ENCODE assay signal across 8 cellular contexts in genomic region chr1:207826557-207827487, GRCh38.
A peak's percentile ranks its signal among the peaks of the same experiment; 100 is the strongest.
DNase-seq lines count a peak whose midpoint lies in the region; ATAC-seq and TF ChIP-seq lines count a peak whose summit lies in the region.

No MANE protein-coding gene starts in this region.

- peaks cover 93% of the 10 kb centered on the region for H3K4me1 ChIP-seq in CD4-positive, alpha-beta memory T cell (ENCODE audit: insufficient read depth, low read length)
- H3K4me1 ChIP-seq in neutrophil (ENCODE audit: control insufficient read depth in 1 of 2, insufficient read depth in 1 of 2, low read depth in 1 of 2, low read length in 1 of 2), result peaks cover 60 to 71% of the 10 kb centered on the region in 2 experiments

- peak overlapping the region; percentile 86 for H3K27ac ChIP-seq in CD4-positive, alpha-beta memory T cell (ENCODE audit: low read depth, low read length)
- H3K27ac ChIP-seq in neutrophil, result peak overlapping the region; percentile 97

- H3K36me3 ChIP-seq in CD4-positive, alpha-beta memory T cell (ENCODE audit: insufficient read depth, low read length), result no peaks in the 10 kb centered on the region
- no peaks in the 10 kb centered on the region for H3K36me3 ChIP-seq in neutrophil

- peak overlapping the region; percentile 81 to 98 (median 92) for H3K4me3 Mint-ChIP-seq in CD4-positive, alpha-beta memory T cell
- peak overlapping the region; percentile 80 to 85 for H3K4me3 Mint-ChIP-seq in effector memory CD8-positive, alpha-beta T cell

- peaks cover 2 to 4% of the 10 kb centered on the region in 2 donors for H3K27me3 Mint-ChIP-seq in CD4-positive, alpha-beta memory T cell
- H3K27me3 Mint-ChIP-seq in effector memory CD8-positive, alpha-beta T cell, result no peaks in the 10 kb centered on the region

- no peak for DNase-seq in CD4-positive, alpha-beta memory T cell
- DNase-seq in NB4 (ENCODE audit: low read depth) (peak; percentile 27), OCI-M2 (lab: John Stamatoyannopoulos, UW; ENCODE audit: unreplicated experiment) (no peak)
- DNase-seq in effector memory CD8-positive, alpha-beta T cell, result no peak
- no peak for DNase-seq in activated CD4-positive, CD25-positive, alpha-beta regulatory T cell (lab: John Stamatoyannopoulos, UW)

- CTCF ChIA-PET in CD4-positive, alpha-beta memory T cell (lab: Charles Lee; ENCODE audit: partially characterized antibody), result interaction anchor here (0.8 to 15.6 kb wide), 13 partner anchors 8 to 138 kb away, joined by 3 to 494 read pairs (median 7); no protein-coding TSS in a partner anchor

- TF ChIP-seq CTCF in NB4 (IDR thresholded peaks at IDR 0.05; ENCODE audit: low read depth, low read length), result no peak
- TF ChIP-seq CTCF in neutrophil (IDR thresholded peaks at IDR 0.05), result no peak

- peak overlapping the region; percentile 42 to 43 for H3K4me3 ChIP-seq in CD4-positive, alpha-beta memory T cell (ENCODE audit: low read length in 2 of 2)
- peak overlapping the region; percentile 60 for H3K4me3 ChIP-seq in NB4 (ENCODE audit: low read depth, low read length)
- H3K4me3 ChIP-seq in neutrophil (ENCODE audit: low read depth in 1 of 2, low read length in 1 of 2), result peak overlapping the region; percentile 50 to 78

- POLR2A ChIA-PET in CD4-positive, alpha-beta memory T cell (lab: Charles Lee; ENCODE audit: partially characterized antibody), result interaction anchor here (0.7 to 17.7 kb wide), 10 partner anchors 7 to 136 kb away, joined by 3 to 374 read pairs (median 5); no protein-coding TSS in a partner anchor

- intact Hi-C loops in CD4-positive, alpha-beta memory T cell (cut with micrococcal nuclease), result loop anchor here (1.0 to 10.0 kb wide), 4 partner anchors 37 to 418 kb away; partner anchors contain the start of gene PLXNA2

- peaks cover 8 to 26% of the 10 kb centered on the region in 2 donors for H3K36me3 Mint-ChIP-seq in CD4-positive, alpha-beta memory T cell
- H3K36me3 Mint-ChIP-seq in effector memory CD8-positive, alpha-beta T cell (ENCODE audit: insufficient read depth), result peaks cover 28% of the 10 kb centered on the region

- peaks cover 0 to 5% (median under 1%) of the 10 kb centered on the region in 8 donors for H3K9me3 Mint-ChIP-seq in CD4-positive, alpha-beta memory T cell
- peaks cover 0 to 2% of the 10 kb centered on the region in 2 donors for H3K9me3 Mint-ChIP-seq in effector memory CD8-positive, alpha-beta T cell

- H3K27ac Mint-ChIP-seq in CD4-positive, alpha-beta memory T cell, result peak overlapping the region; percentile 95 to 100 (median 99)
- peak overlapping the region; percentile 99 to 100 for H3K27ac Mint-ChIP-seq in effector memory CD8-positive, alpha-beta T cell

- no peak for ATAC-seq in effector memory CD8-positive, alpha-beta T cell (replicated peaks)
- no peak for ATAC-seq in HG02763 (IDR thresholded peaks at IDR 0.05; ENCODE audit: unreplicated experiment)
- no peak for ATAC-seq in GM21529 (IDR thresholded peaks at IDR 0.05; ENCODE audit: unreplicated experiment)

- H3K9me3 ChIP-seq in CD4-positive, alpha-beta memory T cell (ENCODE audit: control insufficient read depth in 1 of 2, low read length in 2 of 2), result no peaks in the 10 kb centered on the region
- H3K9me3 ChIP-seq in neutrophil, result no peaks in the 10 kb centered on the region

- TF ChIP-seq POLR2A in NB4 (IDR thresholded peaks at IDR 0.05; ENCODE audit: extremely low read depth, insufficient read length), result no peak

- H3K27me3 ChIP-seq in CD4-positive, alpha-beta memory T cell (ENCODE audit: insufficient read depth, low read length), result no peaks in the 10 kb centered on the region
- no peaks in the 10 kb centered on the region for H3K27me3 ChIP-seq in neutrophil

- H3K4me1 Mint-ChIP-seq in CD4-positive, alpha-beta memory T cell, result peaks cover 68 to 95% (median 86%) of the 10 kb centered on the region in 4 donors
- H3K4me1 Mint-ChIP-seq in effector memory CD8-positive, alpha-beta T cell (ENCODE audit: low read depth in 2 of 2), result peaks cover 65 to 73% of the 10 kb centered on the region in 2 donors
